Comparison of ENCODE assay signal across 8 cellular contexts in the genomic region with DNA sequence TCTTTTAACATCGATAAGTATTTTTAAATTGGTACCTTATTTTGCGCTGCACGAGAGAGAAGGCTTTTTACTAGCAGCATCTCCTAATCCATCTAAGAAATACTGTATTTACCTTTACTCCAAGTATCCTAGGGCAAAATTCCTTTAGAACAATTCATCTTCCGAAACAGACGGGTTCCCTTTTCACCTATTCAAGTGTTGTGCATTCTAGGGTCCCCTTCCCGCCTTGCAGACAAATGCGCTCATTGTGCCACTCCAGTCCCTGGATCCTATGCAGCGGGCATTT. TPM values are rescaled to one million over a fixed set of nuclear protein-coding genes. Genes with fewer than 3 reads are reported as not detected.
DNase-seq lines count a peak whose midpoint lies in the region; ATAC-seq and TF ChIP-seq lines count a peak whose summit lies in the region.

No MANE protein-coding gene starts in this region.

- H3K9me3 Mint-ChIP-seq in activated CD8-positive, alpha-beta T cell treated with anti-CD3 and anti-CD28 coated beads for 36 hours: no peaks in the 10 kb centered on the region

- POLR2A ChIA-PET in activated CD8-positive, alpha-beta T cell treated with anti-CD3 and anti-CD28 coated beads for 36 hours (lab: Charles Lee): no interaction called here

- CTCF ChIA-PET in activated CD8-positive, alpha-beta T cell treated with anti-CD3 and anti-CD28 coated beads for 36 hours (lab: Charles Lee): interaction anchor here (0.9 to 1.7 kb wide), 5 partner anchors 33 to 73 kb away, joined by 3 to 8 read pairs (median 5); no protein-coding TSS in a partner anchor

- H3K9me3 ChIP-seq in iPS-15b (ENCODE audit: control insufficient read depth, insufficient read depth, low read length) (no peaks in the 10 kb centered on the region), stomach (no peaks in the 10 kb centered on the region)

- no peak for TF ChIP-seq CTCF in activated CD8-positive, alpha-beta T cell treated with anti-CD3 and anti-CD28 coated beads for 36 hours (IDR thresholded peaks at IDR 0.05)
- no peak for TF ChIP-seq CTCF in stomach (IDR thresholded peaks at IDR 0.05)

- intact Hi-C loops in activated CD8-positive, alpha-beta T cell treated with anti-CD3 and anti-CD28 coated beads for 36 hours (cut with micrococcal nuclease): loop anchor here (2.0 to 5.0 kb wide), 3 partner anchors 40 to 72 kb away; no protein-coding TSS in a partner anchor
- intact Hi-C loops in stomach (cut with DNase I; ENCODE audit: low total_unique reads): loop anchor here (10.0 kb wide), 1 partner anchor 72 kb away; no protein-coding TSS in a partner anchor

- no peak for TF ChIP-seq EP300 in stomach (IDR thresholded peaks at IDR 0.05)

- peak overlapping the region; percentile 98 for H3K9ac ChIP-seq in iPS-15b (ENCODE audit: low read depth, low read length)

- ATAC-seq in activated CD8-positive, alpha-beta T cell treated with anti-CD3 and anti-CD28 coated beads for 36 hours: no peak
- ATAC-seq in GM21367 (IDR thresholded peaks at IDR 0.05; ENCODE audit: unreplicated experiment): no peak
- ATAC-seq in HG03159 (IDR thresholded peaks at IDR 0.05; ENCODE audit: unreplicated experiment): no peak

- 20 to 26% (median 23%) methylated on average over 8 of the region's 8 CpGs for WGBS in stomach, 5 donors

- H3K4me3 ChIP-seq in iPS-15b (ENCODE audit: low read depth, low read length) (peak overlapping the region; percentile 53), stomach (peak overlapping the region; percentile 82 to 99 (median 94))

- peak overlapping the region; percentile 88 for H3K27ac Mint-ChIP-seq in activated CD8-positive, alpha-beta T cell treated with anti-CD3 and anti-CD28 coated beads for 36 hours

- no peaks in the 10 kb centered on the region for H3K27me3 Mint-ChIP-seq in activated CD8-positive, alpha-beta T cell treated with anti-CD3 and anti-CD28 coated beads for 36 hours

- H3K4me1 Mint-ChIP-seq in activated CD8-positive, alpha-beta T cell treated with anti-CD3 and anti-CD28 coated beads for 36 hours (ENCODE audit: low read depth): peaks cover 33% of the 10 kb centered on the region

- H3K27me3 ChIP-seq in iPS-15b (ENCODE audit: control insufficient read depth, insufficient read depth, low read length) (no peaks in the 10 kb centered on the region), stomach (no peaks in the 10 kb centered on the region)

- peaks cover 13% of the 10 kb centered on the region for H3K36me3 Mint-ChIP-seq in activated CD8-positive, alpha-beta T cell treated with anti-CD3 and anti-CD28 coated beads for 36 hours (ENCODE audit: low read depth)

- DNase-seq in NCI-H748 (lab: John Stamatoyannopoulos, UW; ENCODE audit: unreplicated experiment): peak; percentile 79
- no peak for DNase-seq in NCI-H748 treated with DMSO at 0.1 percent for 48 hours (lab: John Stamatoyannopoulos, UW)
- DNase-seq in activated CD8-positive, alpha-beta T cell treated with anti-CD3 and anti-CD28 coated beads for 36 hours: no peak
- no peak for DNase-seq in stomach
- no peak for DNase-seq in NCI-H524 treated with DMSO at 0.1 percent for 48 hours (lab: John Stamatoyannopoulos, UW)

- peak overlapping the region; percentile 99 to 100 (median 100) for H3K27ac ChIP-seq in stomach

- TF ChIP-seq POLR2A in stomach (IDR thresholded peaks at IDR 0.05): no peak

- H3K4me3 Mint-ChIP-seq in activated CD8-positive, alpha-beta T cell treated with anti-CD3 and anti-CD28 coated beads for 36 hours: peak overlapping the region; percentile 83

- peaks cover 13% of the 10 kb centered on the region for H3K4me1 ChIP-seq in iPS-15b (ENCODE audit: control insufficient read depth, insufficient read depth, low read length)
- peaks cover 28 to 45% (median 39%) of the 10 kb centered on the region in 4 donors for H3K4me1 ChIP-seq in stomach

- H3K36me3 ChIP-seq in iPS-15b (ENCODE audit: control insufficient read depth, insufficient read depth, low read length) (no peaks in the 10 kb centered on the region), stomach (peaks cover 0 to 2% (median 0%) of the 10 kb centered on the region in 4 donors)

RNA-seq across cellular contexts. Expression of a gene that starts 0.7 kb away (rescaled TPM):
- 10 to 100 TPM; 31.3 to 32.9 TPM for total RNA-seq in activated CD8-positive, alpha-beta T cell treated with anti-CD3 and anti-CD28 coated beads for 36 hours
- total RNA-seq in stomach: 10 to 100 TPM; 15.1 to 62.5 (median 38.8) TPM
- 1 to 10 TPM; 6.6 to 9.2 (median 7.0) TPM for polyA plus RNA-seq in stomach
